Comparison of ENCODE assay signal across 1 cellular context in the genomic region with DNA sequence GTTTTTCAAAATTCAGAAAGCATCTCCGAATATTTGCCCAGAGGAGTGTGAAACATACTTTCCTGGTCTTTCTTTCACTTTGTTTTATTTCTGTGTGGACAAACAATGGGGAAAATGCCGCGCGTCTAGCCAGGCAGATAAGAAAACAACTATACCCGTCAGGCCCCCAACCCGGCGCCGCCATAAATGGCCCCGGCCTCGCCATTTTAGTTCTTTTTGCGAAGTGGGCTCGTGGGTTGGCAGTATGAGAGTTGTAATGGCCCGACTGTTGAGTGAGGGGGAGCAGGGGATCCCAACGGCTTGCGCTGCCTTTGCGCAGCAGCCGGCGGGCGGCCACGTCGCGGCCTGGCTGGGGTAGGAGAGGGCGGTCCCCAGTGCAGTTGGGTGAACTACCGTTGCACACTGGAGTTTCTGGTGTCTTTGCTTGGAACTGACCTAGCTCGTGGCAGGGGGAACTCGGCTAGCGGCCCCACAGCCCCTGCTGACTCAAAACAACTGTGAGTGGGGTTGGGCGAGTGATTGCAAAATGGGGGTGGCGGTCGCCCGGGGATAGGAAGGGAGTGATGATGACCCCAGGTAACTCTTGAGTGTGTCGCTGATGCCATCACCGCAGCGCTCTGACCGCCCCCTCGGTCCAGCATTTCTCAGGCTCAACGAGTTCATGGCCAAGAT.
TF ChIP-seq lines count a peak whose summit lies in the region.

No MANE protein-coding gene starts in this region.

TF ChIP-seq in GM12878, 131 proteins besides CTCF, POLR2A, EP300 and RAD21 (continued from another document):
- TF ChIP-seq, protein P1, sequence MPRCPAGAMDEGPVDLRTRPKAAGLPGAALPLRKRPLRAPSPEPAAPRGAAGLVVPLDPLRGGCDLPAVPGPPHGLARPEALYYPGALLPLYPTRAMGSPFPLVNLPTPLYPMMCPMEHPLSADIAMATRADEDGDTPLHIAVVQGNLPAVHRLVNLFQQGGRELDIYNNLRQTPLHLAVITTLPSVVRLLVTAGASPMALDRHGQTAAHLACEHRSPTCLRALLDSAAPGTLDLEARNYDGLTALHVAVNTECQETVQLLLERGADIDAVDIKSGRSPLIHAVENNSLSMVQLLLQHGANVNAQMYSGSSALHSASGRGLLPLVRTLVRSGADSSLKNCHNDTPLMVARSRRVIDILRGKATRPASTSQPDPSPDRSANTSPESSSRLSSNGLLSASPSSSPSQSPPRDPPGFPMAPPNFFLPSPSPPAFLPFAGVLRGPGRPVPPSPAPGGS (IDR thresholded peaks at IDR 0.05; ENCODE audit: borderline replicate concordance, insufficient read depth, low read depth, low read length, poor library complexity, severe bottlenecking) = no peak
- TF ChIP-seq NRF1 (conservative IDR thresholded peaks at IDR 0.05; ENCODE audit: low read depth, low read length) (no peak), CUX1 (IDR thresholded peaks at IDR 0.05; ENCODE audit: insufficient replicate concordance, low read depth, low read length) (no peak), SMC3 (IDR thresholded peaks at IDR 0.05; ENCODE audit: borderline replicate concordance, low read length) (0 out of 2 replicates have a peak, but pooled peaks have one; percentile 2), BMI1 (IDR thresholded peaks at IDR 0.05; ENCODE audit: borderline replicate concordance) (no peak), HDGF (IDR thresholded peaks at IDR 0.05) (no peak), CBFB (IDR thresholded peaks at IDR 0.05; ENCODE audit: low read depth) (peak; percentile 98), IRF5 (IDR thresholded peaks at IDR 0.05; ENCODE audit: borderline replicate concordance) (peak; percentile 95), ETV6 (conservative IDR thresholded peaks at IDR 0.05 in 1 of 2, IDR thresholded peaks at IDR 0.05 in 1 of 2; ENCODE audit: borderline replicate concordance in 1 of 2, low read depth in 1 of 2) (peak in 1 of 2 experiments; percentile 13; a peak in 1 of 4 replicates), TBL1XR1 (IDR thresholded peaks at IDR 0.05; ENCODE audit: low read depth, low read length) (no peak), BRCA1 (IDR thresholded peaks at IDR 0.05; ENCODE audit: low read depth, low read length) (no peak), STAT3 (IDR thresholded peaks at IDR 0.05; ENCODE audit: low read depth, low read length) (no peak), EZH2 (IDR thresholded peaks at IDR 0.05; ENCODE audit: borderline replicate concordance, control insufficient read depth, low read depth, low read length) (no peak), GATAD2B (conservative IDR thresholded peaks at IDR 0.05; ENCODE audit: low read depth) (0 out of 2 replicates have a peak, but pooled peaks have one; percentile 49), LARP7 (IDR thresholded peaks at IDR 0.05) (0 out of 2 replicates have a peak, but pooled peaks have one; percentile 52), PBX3 (IDR thresholded peaks at IDR 0.05; ENCODE audit: insufficient replicate concordance, low read depth, low read length) (no peak), ZZZ3 (IDR thresholded peaks at IDR 0.05; ENCODE audit: control insufficient read depth, insufficient read length, low read depth) (no peak), ZSCAN29 (IDR thresholded peaks at IDR 0.05) (no peak), IRF3 (IDR thresholded peaks at IDR 0.05) (no peak)
- TF ChIP-seq, protein P2, sequence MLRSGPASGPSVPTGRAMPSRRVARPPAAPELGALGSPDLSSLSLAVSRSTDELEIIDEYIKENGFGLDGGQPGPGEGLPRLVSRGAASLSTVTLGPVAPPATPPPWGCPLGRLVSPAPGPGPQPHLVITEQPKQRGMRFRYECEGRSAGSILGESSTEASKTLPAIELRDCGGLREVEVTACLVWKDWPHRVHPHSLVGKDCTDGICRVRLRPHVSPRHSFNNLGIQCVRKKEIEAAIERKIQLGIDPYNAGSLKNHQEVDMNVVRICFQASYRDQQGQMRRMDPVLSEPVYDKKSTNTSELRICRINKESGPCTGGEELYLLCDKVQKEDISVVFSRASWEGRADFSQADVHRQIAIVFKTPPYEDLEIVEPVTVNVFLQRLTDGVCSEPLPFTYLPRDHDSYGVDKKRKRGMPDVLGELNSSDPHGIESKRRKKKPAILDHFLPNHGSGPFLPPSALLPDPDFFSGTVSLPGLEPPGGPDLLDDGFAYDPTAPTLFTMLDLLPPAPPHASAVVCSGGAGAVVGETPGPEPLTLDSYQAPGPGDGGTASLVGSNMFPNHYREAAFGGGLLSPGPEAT (IDR thresholded peaks at IDR 0.05; ENCODE audit: low read depth) = peak; percentile 86
TF ChIP-seq in GM12878: peak in this region for 40.
